8 cellular contexts compared by ENCODE assay signal in the genomic region with DNA sequence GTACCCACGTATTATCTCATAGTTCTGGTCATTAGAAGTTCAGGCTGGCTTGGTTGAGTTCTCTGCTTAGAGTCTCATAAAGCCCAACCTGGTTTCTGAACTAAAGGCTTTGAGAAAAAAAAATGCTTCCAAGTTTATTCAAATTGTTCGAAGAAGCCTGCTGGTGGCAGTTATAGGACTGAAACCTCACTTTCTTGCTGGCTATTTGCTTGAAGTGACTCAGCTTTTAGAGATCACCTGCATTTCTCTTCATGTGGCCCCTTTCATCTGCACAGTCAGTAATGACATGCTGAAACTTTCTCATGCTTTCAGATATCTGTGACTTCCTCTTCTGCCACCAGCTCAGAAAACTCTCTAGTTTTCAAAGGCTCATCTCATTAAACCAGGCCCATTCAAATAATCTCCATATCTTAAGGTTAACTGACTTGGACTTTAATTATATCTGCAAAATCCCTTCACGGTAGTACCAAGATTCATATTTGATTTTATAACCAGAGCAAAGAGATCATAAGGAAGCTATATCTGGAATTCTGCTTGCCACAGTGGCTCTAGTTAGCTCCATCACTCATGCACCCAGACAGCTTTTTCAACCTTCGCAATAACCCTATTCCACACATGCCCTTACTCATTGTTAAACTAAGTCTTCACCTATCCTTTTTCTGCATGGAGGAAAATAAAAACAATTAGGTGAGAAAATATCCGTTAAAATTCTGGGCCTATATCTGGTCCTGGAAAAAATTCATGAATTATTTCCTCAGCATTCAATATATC.
DNase-seq lines count a peak whose midpoint lies in the region; ATAC-seq, FAIRE-seq and TF ChIP-seq lines count a peak whose summit lies in the region.

No MANE protein-coding gene starts in this region.

- H3K27ac ChIP-seq in OCI-LY1 (ENCODE audit: low read depth, low read length, poor library complexity, severe bottlenecking) (peak overlapping the region; percentile 11), small intestine (ENCODE audit: low read depth in 1 of 2, low read length in 1 of 2) (no peak overlapping the region)

- H3K9me3 Mint-ChIP-seq in chondrocyte (ENCODE audit: low read depth), result no peaks in the 10 kb centered on the region

- H3K4me3 Mint-ChIP-seq in chondrocyte (ENCODE audit: unreplicated experiment), result no peak overlapping the region

- peak; percentile 83 for ATAC-seq in HG02884 (IDR thresholded peaks at IDR 0.05; ENCODE audit: unreplicated experiment)
- ATAC-seq in stimulated activated naive CD8-positive, alpha-beta T cell treated with anti-CD3 and anti-CD28 coated beads, Interleukin-15, Interleukin-2, amounts not matched to agents 100 U/mL and 50 U/mL, for 24 hours, result peak; percentile 70

- H2AFZ ChIP-seq in OCI-LY1 (ENCODE audit: low read length), result no peak overlapping the region

- H3K4me3 ChIP-seq in OCI-LY1 (ENCODE audit: low read depth, low read length, poor library complexity, severe bottlenecking), result no peak overlapping the region
- no peak overlapping the region for H3K4me3 ChIP-seq in small intestine (ENCODE audit: low read depth in 1 of 2, low read length in 2 of 2)

- H3K9me3 ChIP-seq in OCI-LY1 (ENCODE audit: low read length) (no peaks in the 10 kb centered on the region), small intestine (ENCODE audit: control insufficient read depth, low read depth) (no peaks in the 10 kb centered on the region)

- no peaks in the 10 kb centered on the region for H3K36me3 Mint-ChIP-seq in chondrocyte (ENCODE audit: low read depth)

- peak overlapping the region; percentile 32 for H3K4me2 ChIP-seq in OCI-LY1 (ENCODE audit: low read length)

- H3K9me2 ChIP-seq in OCI-LY1 (ENCODE audit: low read depth, low read length), result no peaks in the 10 kb centered on the region

- H3K27me3 Mint-ChIP-seq in chondrocyte (ENCODE audit: low read depth), result no peaks in the 10 kb centered on the region

- no peaks in the 10 kb centered on the region for H3F3A ChIP-seq in OCI-LY1 (ENCODE audit: insufficient read depth, low read length)

- H4K20me1 ChIP-seq in OCI-LY1 (ENCODE audit: insufficient read depth, low read length), result no peaks in the 10 kb centered on the region

- TF ChIP-seq CTCF in OCI-LY1 (IDR thresholded peaks at IDR 0.05; ENCODE audit: low read length) (no peak), chondrocyte (IDR thresholded peaks at IDR 0.05) (no peak)

- H3K27me3 ChIP-seq in OCI-LY1 (ENCODE audit: insufficient read depth, low read length) (no peaks in the 10 kb centered on the region), small intestine (ENCODE audit: control insufficient read depth in 2 of 2, insufficient read depth in 2 of 2, low read length in 2 of 2) (no peaks in the 10 kb centered on the region)

- H3K36me3 ChIP-seq in OCI-LY1 (ENCODE audit: insufficient read depth, low read length) (no peaks in the 10 kb centered on the region), small intestine (ENCODE audit: control insufficient read depth in 2 of 2, insufficient read depth in 2 of 2, low read length in 2 of 2) (no peaks in the 10 kb centered on the region)

- FAIRE-seq in small intestine (lab: Jason Lieb, UNC), result no peak

- H3K9ac ChIP-seq in OCI-LY1 (ENCODE audit: low read length), result no peak overlapping the region

- DNase-seq in stimulated activated CD4-positive, alpha-beta T cell treated with anti-CD3 and anti-CD28 coated beads, Interleukin-15, amount 100 ng/mL, for 24 hours, result peak; percentile 24
- DNase-seq in stimulated activated CD4-positive, alpha-beta T cell treated with anti-CD3 and anti-CD28 coated beads, Interleukin-4, amount 100 ng/mL, for 1 hour, result no peak
- DNase-seq in stimulated activated naive CD8-positive, alpha-beta T cell treated with anti-CD3 and anti-CD28 coated beads, Interleukin-15, Interleukin-2, amounts not matched to agents 100 U/mL and 50 U/mL, for 24 hours, result no peak
- no peak for DNase-seq in DMS79 treated with DMSO at 0.1 percent for 48 hours (lab: John Stamatoyannopoulos, UW)
- DNase-seq in small intestine, result no peak
- DNase-seq in chondrocyte (ENCODE audit: low spot score), result no peak

- no peaks in the 10 kb centered on the region for H3K79me2 ChIP-seq in OCI-LY1 (ENCODE audit: insufficient read depth, low read length)

- peaks cover 8% of the 10 kb centered on the region for H3K4me1 Mint-ChIP-seq in chondrocyte (ENCODE audit: low read depth)

- H3K4me1 ChIP-seq in OCI-LY1 (ENCODE audit: insufficient read depth, low read length, severe bottlenecking), result peaks cover 25% of the 10 kb centered on the region
- H3K4me1 ChIP-seq in small intestine (ENCODE audit: control insufficient read depth in 2 of 2, insufficient read depth in 1 of 2, low read depth in 1 of 2, low read length in 1 of 2), result no peaks in the 10 kb centered on the region

- WGBS in small intestine, 3 donors, result 53 to 67% (median 62%) methylated on average over 5 of the region's 5 CpGs

- no peak overlapping the region for H3K27ac Mint-ChIP-seq in chondrocyte (ENCODE audit: unreplicated experiment)
